21 cellular contexts compared by ENCODE assay signal in the genomic region with DNA sequence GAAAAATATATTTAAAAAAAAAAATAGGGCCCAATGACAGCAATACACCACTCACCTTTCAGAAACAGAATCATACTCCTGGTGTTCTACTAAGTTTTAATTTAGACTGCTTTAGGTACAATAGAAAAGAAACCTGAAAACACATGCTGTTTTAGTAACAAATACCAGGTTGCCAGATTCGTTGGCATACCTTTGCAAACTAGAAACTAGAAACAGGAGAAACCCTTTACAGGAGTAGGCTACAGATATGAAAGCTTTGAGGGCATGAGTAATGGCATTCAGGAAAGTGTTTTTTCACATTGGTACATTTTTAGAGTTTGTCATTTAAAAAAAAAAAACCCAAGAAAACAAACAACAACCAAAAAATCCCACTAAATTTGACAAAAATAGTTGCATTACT. TPM values are rescaled to one million over a fixed set of nuclear protein-coding genes. Genes with fewer than 3 reads are reported as not detected.
A peak's percentile ranks its signal among the peaks of the same experiment; 100 is the strongest.
DNase-seq lines count a peak whose midpoint lies in the region; ATAC-seq and TF ChIP-seq lines count a peak whose summit lies in the region.
"Had no signal": no experiment of that assay in that cellular context is flagged by ENCODE, and none has a peak within 500 bp of the region (broad histone marks: within the 10 kb centered on the region; RNA-seq: fewer than 3 reads in every experiment).

No MANE protein-coding gene starts in this region.

- no peak for TF ChIP-seq CTCF in hepatocyte (IDR thresholded peaks at IDR 0.05; ENCODE audit: poor library complexity)
- TF ChIP-seq CTCF in tibial artery (IDR thresholded peaks at IDR 0.05): no peak

- DNase-seq in NCI-H2107 treated with DMSO at 0.1 percent for 48 hours (lab: John Stamatoyannopoulos, UW; ENCODE audit: unreplicated experiment) (peak; percentile 68), NCI-H2107 (lab: John Stamatoyannopoulos, UW) (no peak), adipocyte (ENCODE audit: low read depth) (no peak), hepatocyte (ENCODE audit: low spot score) (no peak), tibial artery (no peak), A172 (ENCODE audit: low spot score) (no peak), NCI-H1048 (lab: John Stamatoyannopoulos, UW) (no peak)
- DNase-seq: activated B cell treated with CpG ODN at 0.5 μM for 24 hours; activated CD8-positive, alpha-beta memory T cell treated with anti-CD3 and anti-CD28 coated beads for 24 hours; caudate nucleus; effector CD4-positive, alpha-beta T cell; esophagus squamous epithelium; GOT3; heart left ventricle; lower lobe of right lung; NCI-H1930; PC-9 had no signal

- peak overlapping the region; percentile 89 for H3K4me3 ChIP-seq in adipocyte (ENCODE audit: low read length)
- H3K4me3 ChIP-seq in hepatocyte: peak overlapping the region; percentile 9
- H3K4me3 ChIP-seq in tibial artery: peak overlapping the region; percentile 12 to 72
- H3K4me3 ChIP-seq: esophagus squamous epithelium, heart left ventricle, lower lobe of right lung, PC-9, thoracic aorta had no signal

- H3K79me2 ChIP-seq in hepatocyte: peaks cover 13% of the 10 kb centered on the region

- peaks cover 6% of the 10 kb centered on the region for H4K20me1 ChIP-seq in hepatocyte (ENCODE audit: insufficient read depth, poor library complexity, severe bottlenecking)

- intact Hi-C loops in tibial artery (cut with DNase I; ENCODE audit: low total_unique reads): loop anchor here (5.0 kb wide), 1 partner anchor 92 kb away; no protein-coding TSS in a partner anchor

- H3K9me3 ChIP-seq in adipocyte (ENCODE audit: control insufficient read depth, low read length) (no peaks in the 10 kb centered on the region), hepatocyte (ENCODE audit: low read depth) (no peaks in the 10 kb centered on the region), tibial artery (no peaks in the 10 kb centered on the region)
- H3K9me3 ChIP-seq: esophagus squamous epithelium, heart left ventricle, lower lobe of right lung, thoracic aorta had no signal

- H3K27me3 ChIP-seq in adipocyte (replicated peaks; ENCODE audit: control insufficient read depth, insufficient read depth, low read length): no peaks in the 10 kb centered on the region
- peaks cover 100% of the 10 kb centered on the region for H3K27me3 ChIP-seq in hepatocyte
- peaks cover 0 to 4% of the 10 kb centered on the region in 2 donors for H3K27me3 ChIP-seq in tibial artery

- H3K9ac ChIP-seq in adipocyte (ENCODE audit: low read length): peak overlapping the region; percentile 95

- peak overlapping the region; percentile 95 for H3K4me2 ChIP-seq in hepatocyte
- H3K4me2 ChIP-seq: PC-9 had no signal

- H3K9me2 ChIP-seq in hepatocyte (replicated peaks; ENCODE audit: insufficient read depth): no peaks in the 10 kb centered on the region

- no peak for ATAC-seq in GM21528 (IDR thresholded peaks at IDR 0.05; ENCODE audit: low FRiP score, unreplicated experiment)
- ATAC-seq: heart left ventricle, lower lobe of right lung had no signal

- H3K36me3 ChIP-seq in adipocyte (ENCODE audit: control insufficient read depth, insufficient read depth, low read length, severe bottlenecking) (peaks cover 12% of the 10 kb centered on the region), hepatocyte (replicated peaks; ENCODE audit: insufficient read depth, low read depth) (no peaks in the 10 kb centered on the region), tibial artery (peaks cover 0 to 4% (median 0%) of the 10 kb centered on the region in 3 donors)
- H3K36me3 ChIP-seq: esophagus squamous epithelium, heart left ventricle, lower lobe of right lung, thoracic aorta had no signal

- no peak overlapping the region for H2AFZ ChIP-seq in hepatocyte
- H2AFZ ChIP-seq: PC-9 had no signal

- WGBS in hepatocyte (ENCODE audit: low lambda C conversion rate, missing lambda C conversion rate): 16% methylated on average over 1 of the region's 1 CpG

- H3K4me1 ChIP-seq in adipocyte (ENCODE audit: control insufficient read depth, insufficient read depth, low read length) (peaks cover 42% of the 10 kb centered on the region), hepatocyte (ENCODE audit: insufficient read depth) (peaks cover 3% of the 10 kb centered on the region), tibial artery (peaks cover 0 to 80% (median 37%) of the 10 kb centered on the region in 4 donors)

- H3K27ac ChIP-seq in hepatocyte: no peak overlapping the region
- H3K27ac ChIP-seq in tibial artery: peak overlapping the region; percentile 78 to 85
- H3K27ac ChIP-seq: 22Rv1, C4-2B, esophagus squamous epithelium, heart left ventricle, lower lobe of right lung, PC-9, thoracic aorta had no signal

RNA-seq across cellular contexts. Expression of gene SIX1, which starts 4.1 kb away (rescaled TPM):
- total RNA-seq in hepatocyte: 6.3 and 6.5 TPM in 2 replicates
- polyA plus RNA-seq in hepatocyte: 5.2 and 5.9 TPM in 2 replicates
- total RNA-seq in A172 (2014; rRNA removed; shearing (Covaris generic)): 1.4 and 3.2 TPM in 2 replicates
- total RNA-seq: activated B cell treated with CpG ODN at 0.5 μM for 24 hours had no signal
- polyA plus RNA-seq: heart left ventricle had no signal

Comparison
In these comparisons a context has a peak if more than half of its experiments do, and no peak if none do; other contexts are left out.
1. H3K4me3 ChIP-seq: peak in every context shown above with its lines; median percentile 89 in adipocyte; 42 in tibial artery; 9 in hepatocyte.